ENCODE assay signal across 13 cellular contexts in genomic region chr22:46580940-46581579, GRCh38. TPM values are rescaled to one million over a fixed set of nuclear protein-coding genes. Genes with fewer than 3 reads are reported as not detected.
DNase-seq lines count a peak whose midpoint lies in the region; ATAC-seq and TF ChIP-seq lines count a peak whose summit lies in the region.
"Had no signal": no experiment of that assay in that cellular context is flagged by ENCODE, and none has a peak within 500 bp of the region (broad histone marks: within the 10 kb centered on the region; RNA-seq: fewer than 3 reads in every experiment).

No MANE protein-coding gene starts in this region.

- no peak overlapping the region for H2AFZ ChIP-seq in HCT116 (ENCODE audit: low read depth, low read length, poor library complexity, severe bottlenecking)

- no peak overlapping the region for H3K9ac ChIP-seq in HCT116 (ENCODE audit: low read length)

- TF ChIP-seq CTCF in HCT116 (IDR thresholded peaks at IDR 0.05 in 2 of 3, conservative IDR thresholded peaks at IDR 0.05 in 1 of 3; ENCODE audit: borderline replicate concordance in 1 of 3, insufficient read depth in 1 of 3, low read depth in 2 of 3, low read length in 2 of 3) (no peak), Peyer's patch (IDR thresholded peaks at IDR 0.05) (no peak), heart left ventricle (IDR thresholded peaks at IDR 0.05) (no peak), sigmoid colon (IDR thresholded peaks at IDR 0.05) (no peak)

- no peaks in the 10 kb centered on the region for H3K9me2 ChIP-seq in HCT116 (ENCODE audit: insufficient read depth)

- no peak overlapping the region for H3K4me3 ChIP-seq in HCT116 (replicated peaks in 1 of 2; ENCODE audit: low read depth in 1 of 2, low read length in 2 of 2)
- H3K4me3 ChIP-seq in Peyer's patch: peak overlapping the region in 2 of 4 donors; percentile 6 to 92
- H3K4me3 ChIP-seq in heart left ventricle: no peak overlapping the region
- H3K4me3 ChIP-seq in sigmoid colon: no peak overlapping the region
- H3K4me3 ChIP-seq: SJSA1 had no signal

- H3K79me2 ChIP-seq in HCT116 (ENCODE audit: insufficient read depth, low read length): peaks cover 29% of the 10 kb centered on the region

- TF ChIP-seq EP300 in sigmoid colon (IDR thresholded peaks at IDR 0.05): no peak

- no peak for TF ChIP-seq RAD21 in HCT116 (IDR thresholded peaks at IDR 0.05; ENCODE audit: low read depth)

- WGBS in heart left ventricle, 4 donors: 37 to 55% (median 45%) methylated on average over 13 of the region's 13 CpGs
- WGBS in sigmoid colon, 2 donors: 34 to 64% methylated on average over 13 of the region's 13 CpGs

- RAD21 ChIA-PET in HCT116 (lab: Charles Lee; ENCODE audit: low non-redundant PET in 1 of 2, low total read pairs in 2 of 2, uncharacterized antibody in 2 of 2, unreplicated experiment in 2 of 2): no interaction called here

- H3K36me3 ChIP-seq in HCT116 (ENCODE audit: control insufficient read depth in 1 of 2, insufficient read depth in 2 of 2, low read length in 2 of 2) (no peaks in the 10 kb centered on the region), Peyer's patch (no peaks in the 10 kb centered on the region), heart left ventricle (no peaks in the 10 kb centered on the region), sigmoid colon (no peaks in the 10 kb centered on the region)
- H3K36me3 ChIP-seq: SJSA1 had no signal

- TF ChIP-seq POLR2A in HCT116 (IDR thresholded peaks at IDR 0.05; ENCODE audit: borderline replicate concordance, extremely low read depth, insufficient read depth, insufficient read length) (no peak), Peyer's patch (IDR thresholded peaks at IDR 0.05) (peak in 1 of 2 donors; percentile 4), heart left ventricle (IDR thresholded peaks at IDR 0.05) (no peak), sigmoid colon (IDR thresholded peaks at IDR 0.05) (no peak)

- ATAC-seq in HCT116: no peak
- ATAC-seq in heart left ventricle: peak in 1 of 4 donors; percentile 18
- ATAC-seq in HG03469 (IDR thresholded peaks at IDR 0.05; ENCODE audit: unreplicated experiment): no peak

- no peaks in the 10 kb centered on the region for H4K20me1 ChIP-seq in HCT116 (ENCODE audit: insufficient read depth)

- CTCF ChIA-PET in HCT116 (lab: Charles Lee): no interaction called here

- POLR2A ChIA-PET in HCT116 (lab: Charles Lee): no interaction called here

- intact Hi-C loops in HCT116 (cut with micrococcal nuclease) (no loop called here), heart left ventricle (cut with DNase I) (loop anchor here in 2 of 10 donors (5.0 kb wide), 2 partner anchors 41 to 151 kb away; partner anchors contain the start of gene GRAMD4 (in 1 of the 2)), sigmoid colon (cut with DNase I) (no loop called here)

- no peak overlapping the region for H3K4me2 ChIP-seq in HCT116 (ENCODE audit: low read length)

- H3K27me3 ChIP-seq in HCT116 (ENCODE audit: insufficient read depth, low read length) (no peaks in the 10 kb centered on the region), Peyer's patch (no peaks in the 10 kb centered on the region), heart left ventricle (no peaks in the 10 kb centered on the region), sigmoid colon (no peaks in the 10 kb centered on the region)
- H3K27me3 ChIP-seq: SJSA1 had no signal

- H3K27ac ChIP-seq in HCT116 (ENCODE audit: low read depth, low read length) (no peak overlapping the region), Peyer's patch (peak overlapping the region in 3 of 4 donors; percentile 84 to 92 (median 91)), heart left ventricle (peak overlapping the region; percentile 10 to 96 (median 83)), sigmoid colon (no peak overlapping the region)
- H3K27ac ChIP-seq: SJSA1 had no signal

- DNase-seq in HCT116 (ENCODE audit: low read depth, low spot score) (no peak), Peyer's patch (peak in 2 of 3 donors; percentile 44 to 53), heart left ventricle (peak in 1 of 5 donors; percentile 18), sigmoid colon (peak; percentile 40), EL (no peak), RPMI8226 (no peak)
- DNase-seq in effector CD4-positive, alpha-beta T cell: no peak
- DNase-seq: activated CD4-positive, alpha-beta memory T cell treated with anti-CD3 and anti-CD28 coated beads, Interleukin-2, amount 10 ng/mL, durations not matched to agents 7 days and 5 days; activated gamma-delta T cell treated with Interleukin-2 at 50 U/mL for 16 hours; HFFc6; immature natural killer cell had no signal

- BruUV-seq in HCT116 (replicated peaks; lab: Mats Ljungman, UMichigan): TSS peak; percentile 12

- H3K4me1 ChIP-seq in HCT116 (ENCODE audit: control insufficient read depth in 1 of 2, insufficient read depth in 2 of 2, low read length in 2 of 2): peaks cover 18 to 36% of the 10 kb centered on the region in 2 experiments
- H3K4me1 ChIP-seq in Peyer's patch: peaks cover 14 to 78% (median 32%) of the 10 kb centered on the region in 4 donors
- H3K4me1 ChIP-seq in heart left ventricle: peaks cover 24 to 81% (median 66%) of the 10 kb centered on the region in 12 donors
- H3K4me1 ChIP-seq in sigmoid colon: peaks cover 0 to 44% (median 36%) of the 10 kb centered on the region in 4 donors

- H3K9me3 ChIP-seq in HCT116 (ENCODE audit: control insufficient read depth in 1 of 2, insufficient read depth in 1 of 2, low read depth in 1 of 2, low read length in 2 of 2) (no peaks in the 10 kb centered on the region), Peyer's patch (no peaks in the 10 kb centered on the region), heart left ventricle (no peaks in the 10 kb centered on the region), sigmoid colon (no peaks in the 10 kb centered on the region)
- H3K9me3 ChIP-seq: SJSA1 had no signal

TF ChIP-seq in HCT116, 20 proteins besides CTCF, POLR2A, EP300 and RAD21 (continues in another document):
- TF ChIP-seq SIN3A (IDR thresholded peaks at IDR 0.05; ENCODE audit: low read depth): no peak
- TF ChIP-seq FOSL1 (IDR thresholded peaks at IDR 0.05; ENCODE audit: low read depth): no peak
- TF ChIP-seq EGR1 (IDR thresholded peaks at IDR 0.05; ENCODE audit: low read depth): no peak
- no peak for TF ChIP-seq ZFX (IDR thresholded peaks at IDR 0.05)
- TF ChIP-seq JUND (IDR thresholded peaks at IDR 0.05): no peak
- TF ChIP-seq CEBPB (IDR thresholded peaks at IDR 0.05; ENCODE audit: low read depth): no peak
- TF ChIP-seq TCF7L2 (IDR thresholded peaks at IDR 0.05; ENCODE audit: borderline replicate concordance, extremely low read depth, insufficient read depth, insufficient read length): no peak
- TF ChIP-seq POLR2AphosphoS5 (IDR thresholded peaks at IDR 0.05; ENCODE audit: low read depth, low read length): no peak
- no peak for TF ChIP-seq SRF (IDR thresholded peaks at IDR 0.05; ENCODE audit: low read depth)
- TF ChIP-seq ZNF274 (IDR thresholded peaks at IDR 0.05; ENCODE audit: low read depth, low read length): no peak
- TF ChIP-seq REST (IDR thresholded peaks at IDR 0.05; ENCODE audit: low read depth): no peak

RNA-seq across cellular contexts. Expression of gene GRAMD4, which starts 39.1 kb away (rescaled TPM):
- total RNA-seq in HCT116 (2021; ENCODE audit: unreplicated experiment) (25.8 TPM), Peyer's patch (100 to 1,000 TPM in 3 of 4 donors, 10 to 100 TPM in 1; 98.2 to 428 (median 422) TPM), heart left ventricle (100 to 1,000 TPM in 2 of 9 donors, 10 to 100 TPM in 7; 31.2 to 122 (median 72.5) TPM), sigmoid colon (10 to 100 TPM; 11.6 to 46.2 (median 18.4) TPM)
- 11.4 and 13.3 TPM in 2 replicates for polyA plus RNA-seq in HCT116 (2012)
- polyA plus RNA-seq in heart left ventricle (10 to 100 TPM; 22.4 to 53.2 TPM), sigmoid colon (10 to 100 TPM; 22.8 to 57.2 (median 28.9) TPM)

RNA-seq across cellular contexts. Expression of gene CELSR1, which starts 43.6 kb away (rescaled TPM):
- total RNA-seq in HCT116 (2021; ENCODE audit: unreplicated experiment) (19.6 TPM), Peyer's patch (10 to 100 TPM in 1 of 4 donors, 1 to 10 TPM in 3; 1.1 to 22.3 (median 1.5) TPM), heart left ventricle (10 to 100 TPM in 7 of 9 donors, 1 to 10 TPM in 2; 8.1 to 15.8 (median 12.6) TPM), sigmoid colon (1 to 10 TPM in 2 of 4 donors, under 1 TPM in 2; 0.81 to 2.5 (median 1.5) TPM)
- 21.9 and 26.8 TPM in 2 replicates for polyA plus RNA-seq in HCT116 (2012)
- polyA plus RNA-seq in heart left ventricle (1 to 10 TPM; 5.9 to 6.9 TPM), sigmoid colon (1 to 10 TPM in 1 of 3 donors, under 1 TPM in 2; 0.23 to 5.0 (median 0.60) TPM)

Comparison
In these comparisons a context has a peak if more than half of its experiments do, and no peak if none do; other contexts are left out.
1. DNase-seq: peak in Peyer's patch (2 of 3) and sigmoid colon (single experiment); none in HCT116 (single experiment), EL (single experiment), effector CD4-positive, alpha-beta T cell (single experiment) and RPMI8226 (single experiment).
2. H3K27ac ChIP-seq: peak in Peyer's patch (3 of 4) and heart left ventricle (12 of 12); none in HCT116 (single experiment) and sigmoid colon (0 of 4).